In genomic region chr14:28143340-28143739, GRCh38 we compare ENCODE assay signal across 1 cellular context.
TF ChIP-seq lines count a peak whose summit lies in the region.

No MANE protein-coding gene starts in this region.

TF ChIP-seq in WTC11, 78 proteins besides CTCF, POLR2A, EP300 and RAD21 (continued from another document):
- TF ChIP-seq FOXP4 (CRISPR knock-in tag; IDR thresholded peaks at IDR 0.05) (no peak), IRF2 (CRISPR knock-in tag; IDR thresholded peaks at IDR 0.05; ENCODE audit: borderline replicate concordance, low read depth) (no peak), PRRX2 (CRISPR knock-in tag; IDR thresholded peaks at IDR 0.05) (no peak), ZNF671 (CRISPR knock-in tag; IDR thresholded peaks at IDR 0.05) (no peak), MXD4 (CRISPR knock-in tag; IDR thresholded peaks at IDR 0.05; ENCODE audit: borderline replicate concordance) (no peak), STAT6 (CRISPR knock-in tag; conservative IDR thresholded peaks at IDR 0.05; ENCODE audit: low read depth) (no peak)
TF ChIP-seq in WTC11: peak in this region for 0.
